ENCODE assay signal across 8 cellular contexts in the genomic region with DNA sequence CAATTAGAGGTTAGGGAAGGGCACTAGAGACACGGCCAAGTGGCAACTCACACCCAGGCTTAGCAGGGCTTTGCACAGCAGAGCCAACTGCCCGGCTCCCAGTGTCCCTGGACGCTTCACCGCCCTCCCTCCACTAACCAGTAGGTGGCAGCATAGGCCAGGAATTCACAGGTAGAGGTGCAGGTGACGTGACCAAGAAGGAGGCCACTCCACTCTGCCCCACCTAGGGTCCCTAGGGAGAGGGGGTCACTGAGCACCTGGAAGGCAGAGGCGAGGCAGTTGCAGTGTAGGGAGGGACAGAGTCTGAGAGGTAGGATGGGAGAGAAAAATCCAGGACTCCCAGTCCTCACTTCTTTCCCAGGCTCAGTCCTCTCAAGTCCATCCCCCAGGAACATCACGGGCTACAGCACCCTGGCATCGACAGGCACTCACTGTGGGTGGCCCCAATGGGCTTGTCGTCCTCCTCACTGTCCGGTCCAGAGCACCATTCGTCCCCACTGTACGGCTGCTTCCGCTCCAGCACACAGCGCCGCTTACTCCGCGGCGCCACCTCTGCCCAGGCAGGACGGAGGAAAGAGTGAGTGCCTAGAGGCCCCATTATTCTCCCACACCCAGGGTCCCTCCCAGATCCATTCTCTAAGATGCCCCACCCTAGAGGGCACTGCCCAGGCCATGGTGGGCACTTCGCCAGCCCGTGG.
DNase-seq lines count a peak whose midpoint lies in the region; ATAC-seq and TF ChIP-seq lines count a peak whose summit lies in the region.

No MANE protein-coding gene starts in this region.

- H3K27ac ChIP-seq in HEK293 (ENCODE audit: extremely low read depth, low read depth, low read length) (no peak overlapping the region), layer of hippocampus (ENCODE audit: low read depth, low read length) (peak overlapping the region; percentile 1)

- H3K4me1 ChIP-seq in HEK293 (ENCODE audit: control insufficient read depth, insufficient read depth, low read length): peaks cover 14% of the 10 kb centered on the region

- peak overlapping the region; percentile 36 for H3K4me3 Mint-ChIP-seq in central memory CD8-positive, alpha-beta T cell

- H3K27ac Mint-ChIP-seq in central memory CD8-positive, alpha-beta T cell (ENCODE audit: low read depth): peak overlapping the region; percentile 93

- CTCF ChIA-PET in HEK293 (lab: Yijun Ruan, JAX): interaction anchor here (0.6 to 6.9 kb wide), 15 partner anchors 19 to 288 kb away, joined by 3 to 196 read pairs (median 4); partner anchors contain the start of genes BCL9L and UPK2

- no peaks in the 10 kb centered on the region for H3K9me3 ChIP-seq in HEK293 (ENCODE audit: control insufficient read depth, insufficient read depth, low read depth, low read length)

- no peak overlapping the region for H3K4me3 ChIP-seq in HEK293 (ENCODE audit: low read depth, low read length)

- peak; percentile 50 for ATAC-seq in central memory CD8-positive, alpha-beta T cell (replicated peaks; ENCODE audit: extremely low read depth, poor library complexity, severe bottlenecking)
- ATAC-seq in GM18519 (IDR thresholded peaks at IDR 0.05; ENCODE audit: low FRiP score, unreplicated experiment): no peak

- peak; percentile 90 for DNase-seq in DMS79 (lab: John Stamatoyannopoulos, UW)
- DNase-seq in NCI-H2107 treated with DMSO at 0.1 percent for 48 hours (lab: John Stamatoyannopoulos, UW; ENCODE audit: unreplicated experiment): peak; percentile 84
- DNase-seq in activated CD4-positive, CD25-positive, alpha-beta regulatory T cell (lab: John Stamatoyannopoulos, UW): peak; percentile 65 to 91 (median 76)
- peak; percentile 82 to 93 for DNase-seq in central memory CD8-positive, alpha-beta T cell (ENCODE audit: low spot score in 2 of 2)
- DNase-seq in stimulated activated CD4-positive, alpha-beta T cell treated with anti-CD3 and anti-CD28 coated beads, Interleukin-2, amount 100 ng/mL, for 4 hours (ENCODE audit: low read depth): peak; percentile 76

- H3K4me1 Mint-ChIP-seq in central memory CD8-positive, alpha-beta T cell: peaks cover 49% of the 10 kb centered on the region

- H3K36me3 Mint-ChIP-seq in central memory CD8-positive, alpha-beta T cell (ENCODE audit: insufficient read depth): peaks cover 67% of the 10 kb centered on the region

- no peaks in the 10 kb centered on the region for H3K27me3 ChIP-seq in layer of hippocampus (ENCODE audit: control insufficient read depth, insufficient read depth, low read length)

- TF ChIP-seq CTCF in HEK293 (tag by site-specific recombination; IDR thresholded peaks at IDR 0.05): peak; percentile 92

- no peaks in the 10 kb centered on the region for H3K27me3 Mint-ChIP-seq in central memory CD8-positive, alpha-beta T cell

- H3K9me3 Mint-ChIP-seq in central memory CD8-positive, alpha-beta T cell: no peaks in the 10 kb centered on the region

- peaks cover 0 to 33% of the 10 kb centered on the region in 2 experiments; a peak in 2 of 3 replicates for H3K36me3 ChIP-seq in HEK293 (ENCODE audit: control insufficient read depth in 2 of 2, insufficient read depth in 1 of 2, low read length in 2 of 2)

- POLR2A ChIA-PET in HEK293 (lab: Yijun Ruan, JAX): no interaction called here

TF ChIP-seq in HEK293, 187 proteins besides CTCF, POLR2A, EP300 and RAD21 (continues in another document):
- TF ChIP-seq HOXA7 (CRISPR knock-in tag; IDR thresholded peaks at IDR 0.05; ENCODE audit: borderline replicate concordance) (no peak), ZNF510 (tag by site-specific recombination; IDR thresholded peaks at IDR 0.05; ENCODE audit: insufficient replicate concordance) (no peak), ZNF280D (tag by site-specific recombination; IDR thresholded peaks at IDR 0.05) (no peak), ZNF76 (tag by site-specific recombination; IDR thresholded peaks at IDR 0.05; ENCODE audit: borderline replicate concordance, low read depth) (no peak), ZNF664 (tag by site-specific recombination; IDR thresholded peaks at IDR 0.05) (no peak), ZNF473 (tag by site-specific recombination; IDR thresholded peaks at IDR 0.05) (no peak), ZNF639 (tag by site-specific recombination; IDR thresholded peaks at IDR 0.05) (peak; percentile 32; the same call in 1 of the 2 replicates), ZNF600 (tag by site-specific recombination; IDR thresholded peaks at IDR 0.05) (0 out of 2 replicates have a peak, but pooled peaks have one; percentile 25), ZBTB10 (tag by site-specific recombination; IDR thresholded peaks at IDR 0.05) (peak; percentile 57; the same call in 1 of the 2 replicates), ZNF37A (tag by site-specific recombination; IDR thresholded peaks at IDR 0.05) (no peak), ZNF654 (tag by site-specific recombination; IDR thresholded peaks at IDR 0.05; ENCODE audit: low read depth) (peak; percentile 97), ZNF404 (tag by site-specific recombination; IDR thresholded peaks at IDR 0.05) (no peak), ZNF391 (tag by site-specific recombination; IDR thresholded peaks at IDR 0.05; ENCODE audit: borderline replicate concordance, low read depth) (no peak), MEIS1 (CRISPR knock-in tag; IDR thresholded peaks at IDR 0.05; ENCODE audit: borderline replicate concordance) (no peak), HOXD13 (CRISPR knock-in tag; IDR thresholded peaks at IDR 0.05; ENCODE audit: borderline replicate concordance) (no peak), KLF10 (tag by site-specific recombination; IDR thresholded peaks at IDR 0.05) (no peak), ZSCAN23 (tag by site-specific recombination; IDR thresholded peaks at IDR 0.05) (no peak), ZNF660 (tag by site-specific recombination; IDR thresholded peaks at IDR 0.05) (no peak), ZNF777 (tag by site-specific recombination; IDR thresholded peaks at IDR 0.05; ENCODE audit: borderline replicate concordance) (no peak), ZNF521 (tag by site-specific recombination; IDR thresholded peaks at IDR 0.05) (no peak)
